In the genomic region with DNA sequence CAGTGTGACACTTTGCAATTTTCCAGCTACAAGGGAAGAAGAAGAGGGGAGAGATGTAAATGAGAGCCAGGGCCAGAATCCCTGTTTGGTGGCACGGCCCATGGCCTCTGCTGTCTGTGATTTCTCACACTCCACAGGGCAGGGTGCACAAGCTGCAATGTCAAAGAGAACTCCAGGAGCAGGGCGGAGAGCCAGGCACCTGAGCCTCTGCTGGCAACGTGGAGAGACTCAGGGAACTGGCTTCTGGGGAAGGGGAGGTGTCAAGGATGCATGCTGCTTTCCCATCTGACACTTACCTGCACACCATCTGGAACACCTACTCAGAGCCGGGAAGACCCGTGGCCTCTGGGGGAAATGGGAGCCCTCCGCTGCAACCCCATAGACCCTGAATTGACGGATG, we compare ENCODE assay signal across 16 cellular contexts.
A peak's percentile ranks its signal among the peaks of the same experiment; 100 is the strongest.
DNase-seq lines count a peak whose midpoint lies in the region; ATAC-seq and TF ChIP-seq lines count a peak whose summit lies in the region.
"Had no signal": no experiment of that assay in that cellular context is flagged by ENCODE, and none has a peak within 500 bp of the region (broad histone marks: within the 10 kb centered on the region; RNA-seq: fewer than 3 reads in every experiment).

No MANE protein-coding gene starts in this region.

- no peak overlapping the region for H3K4me3 Mint-ChIP-seq in stimulated activated memory B cell treated with anti-CD40 and anti-IgM and Interleukin-4, amounts not matched to agents 10 μg/mL and 1 μg/mL and 100 μg/mL, for 72 hours
- H3K4me3 Mint-ChIP-seq: CD4-positive, CD25-positive, alpha-beta regulatory T cell; CD8-positive, alpha-beta memory T cell; H9 had no signal

- TF ChIP-seq CTCF in IMR-90 (conservative IDR thresholded peaks at IDR 0.05; ENCODE audit: low read depth, low read length), result no peak

- in situ Hi-C loops in IMR-90 (cut with MboI; ENCODE audit: low sequenced_read_pairs), result no loop called here

- no peaks in the 10 kb centered on the region for H3K9me3 ChIP-seq in IMR-90 (ENCODE audit: control insufficient read depth, insufficient read depth, low read length)
- H3K9me3 ChIP-seq: BE2C had no signal

- BruUV-seq in IMR-90 (replicated peaks; lab: Mats Ljungman, UMichigan), result no TSS peak

- POLR2A ChIA-PET in IMR-90 (lab: Charles Lee; ENCODE audit: unreplicated experiment), result no interaction called here

- no peaks in the 10 kb centered on the region for H3K4me1 Mint-ChIP-seq in stimulated activated memory B cell treated with anti-CD40 and anti-IgM and Interleukin-4, amounts not matched to agents 10 μg/mL and 1 μg/mL and 100 μg/mL, for 72 hours
- H3K4me1 Mint-ChIP-seq: H9 had no signal

- H2AK9ac ChIP-seq in IMR-90 (replicated peaks; ENCODE audit: low read depth, low read length, poor library complexity), result no peak overlapping the region

- no peak overlapping the region for H2BK120ac ChIP-seq in IMR-90 (ENCODE audit: low read depth, low read length)

- CTCF ChIA-PET in IMR-90 (lab: Yijun Ruan, JAX), result no interaction called here

- WGBS in IMR-90 (ENCODE audit: extremely low coverage in 2 of 2, insufficient read length in 1 of 2), 2 experiments, result no CpG with 5 or more reads among the region's 7 CpGs

- ATAC-seq in IMR-90 (ENCODE audit: low read depth) (no peak), GM21717 (IDR thresholded peaks at IDR 0.05; ENCODE audit: unreplicated experiment) (no peak)
- ATAC-seq in stimulated activated memory B cell treated with anti-CD40 and anti-IgM and Interleukin-4, amounts not matched to agents 10 μg/mL and 1 μg/mL and 100 μg/mL, for 72 hours, result peak; percentile 18

- no peak overlapping the region for H3K9ac ChIP-seq in IMR-90 (ENCODE audit: low read depth, low read length)

- no peak overlapping the region for H3K23ac ChIP-seq in IMR-90 (ENCODE audit: low read depth, low read length)

- no peaks in the 10 kb centered on the region for H3K9me1 ChIP-seq in IMR-90 (ENCODE audit: insufficient read depth, low read length)

- no peak for TF ChIP-seq RAD21 in IMR-90 (IDR thresholded peaks at IDR 0.05; ENCODE audit: low read length)

- H4K8ac ChIP-seq in IMR-90 (ENCODE audit: low read depth in 2 of 2, low read length in 2 of 2), result no peak overlapping the region

- DNase-seq in IMR-90 (no peak), NCI-H2171 (lab: John Stamatoyannopoulos, UW) (peak; percentile 92), left kidney (ENCODE audit: low read depth, low spot score) (peak; percentile 23), HuH-7.5 (ENCODE audit: low spot score) (no peak), GF-D8 (lab: John Stamatoyannopoulos, UW) (no peak)
- DNase-seq: ACHN; BE2C; CD4-positive, CD25-positive, alpha-beta regulatory T cell; CD8-positive, alpha-beta memory T cell; COR-L47; DMS 273 treated with DMSO at 0.1 percent for 48 hours; DMS53; GDM1; H9 had no signal

- no peaks in the 10 kb centered on the region for H3K9me3 Mint-ChIP-seq in stimulated activated memory B cell treated with anti-CD40 and anti-IgM and Interleukin-4, amounts not matched to agents 10 μg/mL and 1 μg/mL and 100 μg/mL, for 72 hours
- H3K9me3 Mint-ChIP-seq: CD8-positive, alpha-beta memory T cell had no signal

- no peak overlapping the region for H2BK15ac ChIP-seq in IMR-90 (ENCODE audit: low read depth, low read length)

- intact Hi-C loops in IMR-90 (cut with micrococcal nuclease), result no loop called here

- H3K4me3 ChIP-seq in IMR-90 (ENCODE audit: insufficient read depth, low read depth, low read length), result no peak overlapping the region

- H2BK20ac ChIP-seq in IMR-90 (ENCODE audit: low read depth, low read length), result no peak overlapping the region

- no peak overlapping the region for H3K14ac ChIP-seq in IMR-90 (replicated peaks; ENCODE audit: low read depth, low read length)

- H4K20me1 ChIP-seq in IMR-90 (ENCODE audit: insufficient read depth, low read length), result no peaks in the 10 kb centered on the region

- H2AFZ ChIP-seq in IMR-90 (replicated peaks; ENCODE audit: low read length, poor library complexity), result no peak overlapping the region

- no peak for TF ChIP-seq POLR2A in IMR-90 (IDR thresholded peaks at IDR 0.05; ENCODE audit: low read depth, low read length)

- no peak overlapping the region for H3K18ac ChIP-seq in IMR-90 (ENCODE audit: low read depth, low read length)

- peak overlapping the region; percentile 4; the same call in 1 of the 2 replicates for H2AK5ac ChIP-seq in IMR-90 (ENCODE audit: low read depth, low read length)

- H4K91ac ChIP-seq in IMR-90 (ENCODE audit: insufficient read depth, low read depth, low read length), result no peak overlapping the region

- no peak overlapping the region for H3K27ac Mint-ChIP-seq in stimulated activated memory B cell treated with anti-CD40 and anti-IgM and Interleukin-4, amounts not matched to agents 10 μg/mL and 1 μg/mL and 100 μg/mL, for 72 hours
- H3K27ac Mint-ChIP-seq: CD4-positive, CD25-positive, alpha-beta regulatory T cell; H9 had no signal

- no peak overlapping the region for H2BK5ac ChIP-seq in IMR-90 (ENCODE audit: low read depth, low read length, poor library complexity, severe bottlenecking)

- no peak overlapping the region for H3K56ac ChIP-seq in IMR-90 (ENCODE audit: extremely low read depth, insufficient read depth, low read length)

- dilution Hi-C loops in IMR-90 (cut with HindIII; ENCODE audit: low sequenced_read_pairs, unreplicated experiment), result no loop called here

- no peaks in the 10 kb centered on the region for H3K27me3 ChIP-seq in IMR-90 (ENCODE audit: control insufficient read depth, insufficient read depth, low read length)
- H3K27me3 ChIP-seq: BE2C had no signal

- H4K5ac ChIP-seq in IMR-90 (ENCODE audit: low read depth, low read length), result no peak overlapping the region

- no peak overlapping the region for H3K4me2 ChIP-seq in IMR-90 (ENCODE audit: low read depth, low read length)

- no peaks in the 10 kb centered on the region for H3K27me3 Mint-ChIP-seq in stimulated activated memory B cell treated with anti-CD40 and anti-IgM and Interleukin-4, amounts not matched to agents 10 μg/mL and 1 μg/mL and 100 μg/mL, for 72 hours
- H3K27me3 Mint-ChIP-seq: CD8-positive, alpha-beta memory T cell had no signal

- no peaks in the 10 kb centered on the region for H3K79me1 ChIP-seq in IMR-90 (ENCODE audit: low read depth in 1 of 2, low read length in 2 of 2)

- no peaks in the 10 kb centered on the region for H3K36me3 ChIP-seq in IMR-90 (ENCODE audit: control insufficient read depth, insufficient read depth, low read length)
- H3K36me3 ChIP-seq: BE2C had no signal

- no peaks in the 10 kb centered on the region for H3K4me1 ChIP-seq in IMR-90 (ENCODE audit: control insufficient read depth, insufficient read depth, low read length)
- H3K4me1 ChIP-seq: BE2C had no signal

- no peak overlapping the region for H3K4ac ChIP-seq in IMR-90 (ENCODE audit: low read depth, low read length)

- no peak overlapping the region for H3K27ac ChIP-seq in IMR-90 (ENCODE audit: insufficient read depth, low read length)

- no peaks in the 10 kb centered on the region for H3K36me3 Mint-ChIP-seq in stimulated activated memory B cell treated with anti-CD40 and anti-IgM and Interleukin-4, amounts not matched to agents 10 μg/mL and 1 μg/mL and 100 μg/mL, for 72 hours
- H3K36me3 Mint-ChIP-seq: CD4-positive, CD25-positive, alpha-beta regulatory T cell; CD8-positive, alpha-beta memory T cell had no signal

TF ChIP-seq in IMR-90, 13 proteins besides CTCF, POLR2A, EP300 and RAD21:
- no peak for TF ChIP-seq MAZ (IDR thresholded peaks at IDR 0.05; ENCODE audit: borderline replicate concordance, low read depth, low read length)
- no peak for TF ChIP-seq MXI1 (IDR thresholded peaks at IDR 0.05; ENCODE audit: borderline replicate concordance, low read depth, low read length)
- TF ChIP-seq NFE2L2 (IDR thresholded peaks at IDR 0.05; ENCODE audit: low read depth, low read length), result no peak
- no peak for TF ChIP-seq RCOR1 (IDR thresholded peaks at IDR 0.05; ENCODE audit: insufficient replicate concordance, low read length)
- TF ChIP-seq BHLHE40 (IDR thresholded peaks at IDR 0.05; ENCODE audit: low read depth, low read length), result no peak
- no peak for TF ChIP-seq SMC3 (IDR thresholded peaks at IDR 0.05; ENCODE audit: low read depth, low read length)
- TF ChIP-seq FOS (IDR thresholded peaks at IDR 0.05; ENCODE audit: low read depth, low read length), result no peak
- TF ChIP-seq, protein P1, sequence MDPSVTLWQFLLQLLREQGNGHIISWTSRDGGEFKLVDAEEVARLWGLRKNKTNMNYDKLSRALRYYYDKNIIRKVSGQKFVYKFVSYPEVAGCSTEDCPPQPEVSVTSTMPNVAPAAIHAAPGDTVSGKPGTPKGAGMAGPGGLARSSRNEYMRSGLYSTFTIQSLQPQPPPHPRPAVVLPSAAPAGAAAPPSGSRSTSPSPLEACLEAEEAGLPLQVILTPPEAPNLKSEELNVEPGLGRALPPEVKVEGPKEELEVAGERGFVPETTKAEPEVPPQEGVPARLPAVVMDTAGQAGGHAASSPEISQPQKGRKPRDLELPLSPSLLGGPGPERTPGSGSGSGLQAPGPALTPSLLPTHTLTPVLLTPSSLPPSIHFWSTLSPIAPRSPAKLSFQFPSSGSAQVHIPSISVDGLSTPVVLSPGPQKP (IDR thresholded peaks at IDR 0.05; ENCODE audit: borderline replicate concordance, low read depth, low read length), result no peak
- TF ChIP-seq, protein P2, sequence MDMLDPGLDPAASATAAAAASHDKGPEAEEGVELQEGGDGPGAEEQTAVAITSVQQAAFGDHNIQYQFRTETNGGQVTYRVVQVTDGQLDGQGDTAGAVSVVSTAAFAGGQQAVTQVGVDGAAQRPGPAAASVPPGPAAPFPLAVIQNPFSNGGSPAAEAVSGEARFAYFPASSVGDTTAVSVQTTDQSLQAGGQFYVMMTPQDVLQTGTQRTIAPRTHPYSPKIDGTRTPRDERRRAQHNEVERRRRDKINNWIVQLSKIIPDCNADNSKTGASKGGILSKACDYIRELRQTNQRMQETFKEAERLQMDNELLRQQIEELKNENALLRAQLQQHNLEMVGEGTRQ (IDR thresholded peaks at IDR 0.05; ENCODE audit: low read depth, low read length), result no peak
- TF ChIP-seq CHD1 (IDR thresholded peaks at IDR 0.05; ENCODE audit: low read depth, low read length), result no peak
- TF ChIP-seq RFX5 (IDR thresholded peaks at IDR 0.05; ENCODE audit: low read depth, low read length), result no peak
- no peak for TF ChIP-seq MAFK (IDR thresholded peaks at IDR 0.05; ENCODE audit: low read depth, low read length)
- TF ChIP-seq CEBPB (IDR thresholded peaks at IDR 0.05; ENCODE audit: low read depth, low read length), result no peak

Comparison
In these comparisons a context has a peak if more than half of its experiments do, and no peak if none do; other contexts are left out.
1. DNase-seq: peak in NCI-H2171 (single experiment) and left kidney (single experiment); none in IMR-90 (single experiment), HuH-7.5 (single experiment) and GF-D8 (single experiment).